ENCODE assay signal across 18 cellular contexts in genomic region chr2:221848286-221848685, GRCh38.
DNase-seq lines count a peak whose midpoint lies in the region; ATAC-seq and TF ChIP-seq lines count a peak whose summit lies in the region.
"Had no signal": no experiment of that assay in that cellular context is flagged by ENCODE, and none has a peak within 500 bp of the region (broad histone marks: within the 10 kb centered on the region; RNA-seq: fewer than 3 reads in every experiment).

No MANE protein-coding gene starts in this region.

- H3K9me3 ChIP-seq in Caco-2 (no peaks in the 10 kb centered on the region), PC-3 (ENCODE audit: low read length) (no peaks in the 10 kb centered on the region)
- H3K9me3 ChIP-seq: BLaER1 had no signal

- H3K4me1 Mint-ChIP-seq in Caco-2 (ENCODE audit: low read depth, unreplicated experiment), result peaks cover 39% of the 10 kb centered on the region
- H3K4me1 Mint-ChIP-seq: CD14-positive monocyte; CD4-positive, alpha-beta memory T cell; GM23338 had no signal

- H3K4me3 ChIP-seq in Caco-2 (ENCODE audit: low read depth, low read length), result no peak overlapping the region
- no peak overlapping the region for H3K4me3 ChIP-seq in PC-3 (ENCODE audit: low read length)
- no peak overlapping the region for H3K4me3 ChIP-seq in foreskin fibroblast (ENCODE audit: low read depth in 1 of 2, low read length in 2 of 2)
- H3K4me3 ChIP-seq: BLaER1, GM23338 had no signal

- peak overlapping the region; percentile 27 for H3K4me3 Mint-ChIP-seq in Caco-2 (ENCODE audit: unreplicated experiment)
- H3K4me3 Mint-ChIP-seq: CD14-positive monocyte; CD4-positive, alpha-beta memory T cell; GM23338 had no signal

- no peak overlapping the region for H3K27ac ChIP-seq in PC-3 (ENCODE audit: low read length)
- H3K27ac ChIP-seq: BLaER1, HL-60 had no signal

- H3K36me3 ChIP-seq in Caco-2 (ENCODE audit: control insufficient read depth, insufficient read depth, low read length) (no peaks in the 10 kb centered on the region), PC-3 (ENCODE audit: low read depth, low read length) (no peaks in the 10 kb centered on the region)
- H3K36me3 ChIP-seq: BLaER1 had no signal

- CTCF ChIA-PET in Caco-2 (lab: Charles Lee) (no interaction called here), PC-3 (lab: Charles Lee) (no interaction called here)

- no TSS peak for BruUV-seq in Caco-2 (replicated peaks; lab: Mats Ljungman, UMichigan)
- BruUV-seq in PC-3 (replicated peaks; lab: Mats Ljungman, UMichigan), result no TSS peak

- H3K79me2 ChIP-seq in PC-3 (ENCODE audit: low read length), result no peaks in the 10 kb centered on the region

- no peaks in the 10 kb centered on the region for H3K9me3 Mint-ChIP-seq in Caco-2 (ENCODE audit: unreplicated experiment)
- H3K9me3 Mint-ChIP-seq: GM23338 had no signal

- peaks cover 37% of the 10 kb centered on the region for H3K4me1 ChIP-seq in Caco-2
- no peaks in the 10 kb centered on the region for H3K4me1 ChIP-seq in PC-3 (ENCODE audit: insufficient read depth, low read length)

- H3K27me3 ChIP-seq in Caco-2 (replicated peaks; ENCODE audit: control insufficient read depth, insufficient read depth, low read length), result no peaks in the 10 kb centered on the region
- peaks cover 8% of the 10 kb centered on the region; the same call in 1 of the 2 replicates for H3K27me3 ChIP-seq in PC-3 (ENCODE audit: low read length)
- H3K27me3 ChIP-seq: BLaER1 had no signal

- H3K9me2 ChIP-seq in PC-3 (replicated peaks; ENCODE audit: low read length), result no peaks in the 10 kb centered on the region

- no peaks in the 10 kb centered on the region for H3K36me3 Mint-ChIP-seq in Caco-2 (ENCODE audit: insufficient read depth, unreplicated experiment)
- H3K36me3 Mint-ChIP-seq: CD14-positive monocyte; CD4-positive, alpha-beta memory T cell had no signal

- peak overlapping the region; percentile 18 for H3K27ac Mint-ChIP-seq in Caco-2 (ENCODE audit: unreplicated experiment)
- H3K27ac Mint-ChIP-seq: CD14-positive monocyte; CD4-positive, alpha-beta memory T cell; GM23338 had no signal

- H3K4me2 ChIP-seq in PC-3 (ENCODE audit: low read length), result no peak overlapping the region
- H3K4me2 ChIP-seq: BLaER1, GM23338 had no signal

- DNase-seq in Caco-2 (peak; percentile 81 to 85), PC-3 (peak; percentile 64), astrocyte of the hippocampus (ENCODE audit: low read depth, low spot score) (peak; percentile 26), islet precursor cell (peak; percentile 76), amygdala (lab: John Stamatoyannopoulos, UW) (no peak), foreskin fibroblast (no peak)
- DNase-seq in NK-92 treated with Interleukin-12 subunit alpha and Interleukin-12 subunit beta, amount 100 ng/mL, for 24 hours (lab: John Stamatoyannopoulos, UW), result no peak
- DNase-seq: 8988T; CD4-positive, alpha-beta memory T cell; DMS 273 treated with DMSO at 0.1 percent for 48 hours; DMS79; GF-D8; HCEC 1CT had no signal

- TF ChIP-seq CTCF in Caco-2 (IDR thresholded peaks at IDR 0.05; ENCODE audit: insufficient read depth in 1 of 2, low read depth in 1 of 2, low read length in 1 of 2, severe bottlenecking in 1 of 2, unreplicated experiment in 1 of 2) (no peak), PC-3 (conservative IDR thresholded peaks at IDR 0.05; ENCODE audit: low read depth, low read length) (no peak), foreskin fibroblast (IDR thresholded peaks at IDR 0.05; ENCODE audit: low read depth, low read length) (no peak)

- no peak overlapping the region for H2AFZ ChIP-seq in PC-3 (ENCODE audit: low read length)
- H2AFZ ChIP-seq: GM23338 had no signal

- intact Hi-C loops in Caco-2 (cut with micrococcal nuclease; ENCODE audit: unreplicated experiment) (loop anchor here (1.0 kb wide), 1 partner anchor 54 kb away; no protein-coding TSS in a partner anchor), PC-3 (cut with micrococcal nuclease) (no loop called here)

- H3K9ac ChIP-seq in PC-3 (ENCODE audit: low read length), result no peak overlapping the region
- H3K9ac ChIP-seq: BLaER1 had no signal

- POLR2A ChIA-PET in Caco-2 (lab: Charles Lee) (no interaction called here), PC-3 (lab: Charles Lee; ENCODE audit: unreplicated experiment) (interaction anchor here (0.7 kb wide), 1 partner anchor 30 kb away, joined by 3 read pairs; no protein-coding TSS in a partner anchor)

- H3F3A ChIP-seq in PC-3 (ENCODE audit: low read length, unreplicated experiment), result no peaks in the 10 kb centered on the region

- H3K27me3 Mint-ChIP-seq in Caco-2 (ENCODE audit: insufficient read depth, unreplicated experiment), result no peaks in the 10 kb centered on the region
- H3K27me3 Mint-ChIP-seq: CD4-positive, alpha-beta memory T cell had no signal

- ATAC-seq in PC-3 (no peak), GM18520 (IDR thresholded peaks at IDR 0.05; ENCODE audit: unreplicated experiment) (no peak)
- ATAC-seq: GM23338 had no signal

- H4K20me1 ChIP-seq in PC-3 (ENCODE audit: low read length), result no peaks in the 10 kb centered on the region
- H4K20me1 ChIP-seq: BLaER1 had no signal

Comparison
In these comparisons a context has a peak if more than half of its experiments do, and no peak if none do; other contexts are left out.
1. DNase-seq: peak in Caco-2 (2 of 2), PC-3 (single experiment), astrocyte of the hippocampus (single experiment) and islet precursor cell (single experiment); none in amygdala (0 of 56), foreskin fibroblast (0 of 2) and NK-92 treated with Interleukin-12 subunit alpha and Interleukin-12 subunit beta, amount 100 ng/mL, for 24 hours (single experiment).